In the genomic region with DNA sequence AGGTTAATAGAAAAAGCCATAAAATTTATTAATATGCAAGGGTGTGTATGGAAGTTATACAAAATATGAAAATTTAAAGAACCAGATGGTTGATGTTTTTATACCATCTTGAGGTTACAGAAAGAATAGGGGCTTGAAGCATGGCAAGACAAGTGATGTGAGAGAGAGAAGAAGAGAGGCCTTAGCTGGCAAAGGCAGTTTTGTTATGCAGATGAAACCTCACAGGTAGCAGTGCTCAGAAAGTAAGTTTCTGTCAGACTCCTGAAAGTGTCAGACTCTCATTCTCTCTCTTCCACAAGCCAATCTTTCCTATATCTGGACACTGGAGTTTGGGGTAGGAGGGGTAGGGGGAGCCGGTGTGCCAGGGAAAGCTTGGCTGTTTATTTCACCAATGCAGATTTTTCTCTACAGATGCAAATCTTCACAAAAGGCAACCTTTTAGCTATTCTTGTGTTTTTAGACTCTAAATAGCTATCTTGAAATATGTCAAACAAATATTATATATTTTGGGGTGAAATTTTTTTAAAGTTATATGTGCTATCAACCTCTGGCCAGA, we compare ENCODE assay signal across 15 cellular contexts.
"Had no signal": no experiment of that assay in that cellular context is flagged by ENCODE, and none has a peak within 500 bp of the region (broad histone marks: within the 10 kb centered on the region; RNA-seq: fewer than 3 reads in every experiment).

No MANE protein-coding gene starts in this region.

- H3K4me1 ChIP-seq: esophagus muscularis mucosa, tibial nerve had no signal

- H3K27ac ChIP-seq: esophagus muscularis mucosa, tibial nerve had no signal

- H3K36me3 Mint-ChIP-seq: activated CD4-positive, alpha-beta memory T cell treated with anti-CD3 and anti-CD28 coated beads for 36 hours; immature natural killer cell had no signal

- H3K27ac Mint-ChIP-seq: activated B cell treated with CpG ODN at 0.5 μM for 24 hours; activated CD4-positive, alpha-beta memory T cell treated with anti-CD3 and anti-CD28 coated beads for 36 hours; activated naive CD8-positive, alpha-beta T cell treated with anti-CD3 and anti-CD28 coated beads for 36 hours; activated T-helper 1 cell treated with anti-CD3 and anti-CD28 coated beads, Interleukin-12 subunit alpha, Interleukin-12 subunit beta, Interleukin-2, Interleukin-4 antibody, amounts not matched to agents 30 ng/mL and 10 ng/mL and 1 ng/mL, durations not matched to agents 14 hours and 24 hours and 36 hours; immature natural killer cell; progenitor cell of endocrine pancreas; T-helper 1 cell treated with Interleukin-12 subunit alpha and Interleukin-12 subunit beta and Interleukin-4 antibody, amounts not matched to agents 30 μg/mL and 1 μg/mL, for 36 hours had no signal

- H3K27me3 Mint-ChIP-seq: activated B cell treated with CpG ODN at 0.5 μM for 24 hours; activated CD4-positive, alpha-beta memory T cell treated with anti-CD3 and anti-CD28 coated beads for 36 hours; activated naive CD8-positive, alpha-beta T cell treated with anti-CD3 and anti-CD28 coated beads for 36 hours; naive thymus-derived CD8-positive, alpha-beta T cell; progenitor cell of endocrine pancreas had no signal

- H3K9me3 ChIP-seq: esophagus muscularis mucosa, tibial nerve had no signal

- H3K36me3 ChIP-seq: esophagus muscularis mucosa, tibial nerve had no signal

- DNase-seq: activated B cell treated with CpG ODN at 0.5 μM for 24 hours; activated CD4-positive, alpha-beta memory T cell treated with anti-CD3 and anti-CD28 coated beads for 36 hours; activated naive CD8-positive, alpha-beta T cell treated with anti-CD3 and anti-CD28 coated beads for 36 hours; dermis blood vessel endothelial cell; hypothalamus; immature natural killer cell; left cardiac atrium; right cardiac atrium; small intestine had no signal

- ATAC-seq: left cardiac atrium, right cardiac atrium had no signal

- H3K4me3 ChIP-seq: esophagus muscularis mucosa, tibial nerve had no signal

- H3K9me3 Mint-ChIP-seq: activated CD4-positive, alpha-beta memory T cell treated with anti-CD3 and anti-CD28 coated beads for 36 hours; immature natural killer cell had no signal

- H3K4me3 Mint-ChIP-seq: activated B cell treated with CpG ODN at 0.5 μM for 24 hours; activated CD4-positive, alpha-beta memory T cell treated with anti-CD3 and anti-CD28 coated beads for 36 hours; activated naive CD8-positive, alpha-beta T cell treated with anti-CD3 and anti-CD28 coated beads for 36 hours; activated T-helper 1 cell treated with anti-CD3 and anti-CD28 coated beads, Interleukin-12 subunit alpha, Interleukin-12 subunit beta, Interleukin-2, Interleukin-4 antibody, amounts not matched to agents 30 ng/mL and 10 ng/mL and 1 ng/mL, durations not matched to agents 14 hours and 24 hours and 36 hours; immature natural killer cell; naive thymus-derived CD8-positive, alpha-beta T cell; T-helper 1 cell treated with Interleukin-12 subunit alpha and Interleukin-12 subunit beta and Interleukin-4 antibody, amounts not matched to agents 30 μg/mL and 1 μg/mL, for 36 hours had no signal

- H3K27me3 ChIP-seq: esophagus muscularis mucosa, tibial nerve had no signal
